1 cellular context compared by ENCODE assay signal in genomic region chr14:72625689-72626088, GRCh38.
TF ChIP-seq lines count a peak whose summit lies in the region.

No MANE protein-coding gene starts in this region.

TF ChIP-seq in GM12878, 131 proteins besides CTCF, POLR2A, EP300 and RAD21 (continued from another document and continues in another):
- TF ChIP-seq ZBTB40 (IDR thresholded peaks at IDR 0.05; ENCODE audit: borderline replicate concordance) (no peak), PKNOX1 (IDR thresholded peaks at IDR 0.05) (no peak), RELB (IDR thresholded peaks at IDR 0.05; ENCODE audit: low read depth) (peak; percentile 68; the same call in 1 of the 2 replicates), SUZ12 (IDR thresholded peaks at IDR 0.05; ENCODE audit: unreplicated experiment) (no peak), TCF7 (IDR thresholded peaks at IDR 0.05; ENCODE audit: borderline replicate concordance) (no peak), JUNB (IDR thresholded peaks at IDR 0.05) (peak; percentile 91), NRF1 (conservative IDR thresholded peaks at IDR 0.05; ENCODE audit: low read depth, low read length) (no peak), EZH2 (IDR thresholded peaks at IDR 0.05; ENCODE audit: borderline replicate concordance, control insufficient read depth, low read depth, low read length) (no peak), STAT3 (IDR thresholded peaks at IDR 0.05; ENCODE audit: low read depth, low read length) (no peak), STAT1 (conservative IDR thresholded peaks at IDR 0.05) (no peak), TBL1XR1 (IDR thresholded peaks at IDR 0.05; ENCODE audit: low read depth, low read length) (no peak; the same call in 1 of the 2 replicates), REST (IDR thresholded peaks at IDR 0.05; ENCODE audit: low read depth, low read length) (no peak), ZNF592 (IDR thresholded peaks at IDR 0.05) (no peak), SREBF1 (IDR thresholded peaks at IDR 0.05; ENCODE audit: low read length) (peak; percentile 20; the same call in 1 of the 2 replicates), HDAC2 (IDR thresholded peaks at IDR 0.05) (no peak), E2F8 (IDR thresholded peaks at IDR 0.05; ENCODE audit: low read depth, partially characterized antibody) (no peak), FOXK2 (IDR thresholded peaks at IDR 0.05) (no peak), PML (IDR thresholded peaks at IDR 0.05; ENCODE audit: low read length) (no peak), CEBPZ (IDR thresholded peaks at IDR 0.05; ENCODE audit: low read depth, low read length) (no peak), MTA2 (IDR thresholded peaks at IDR 0.05; ENCODE audit: low read depth) (peak; percentile 98), PRDM15 (CRISPR knock-in tag; IDR thresholded peaks at IDR 0.05) (no peak), CREM (IDR thresholded peaks at IDR 0.05; ENCODE audit: low read depth) (0 out of 2 replicates have a peak, but pooled peaks have one; percentile 20), SMARCA5 (IDR thresholded peaks at IDR 0.05) (no peak), IRF3 (IDR thresholded peaks at IDR 0.05) (no peak), CHD4 (IDR thresholded peaks at IDR 0.05) (no peak), SP1 (IDR thresholded peaks at IDR 0.05; ENCODE audit: low read depth, low read length) (no peak)
